In genomic region chr14:103453791-103454190, GRCh38 we compare ENCODE assay signal across 25 cellular contexts.
"Had no signal": no experiment of that assay in that cellular context is flagged by ENCODE, and none has a peak within 500 bp of the region (broad histone marks: within the 10 kb centered on the region; RNA-seq: fewer than 3 reads in every experiment).

No MANE protein-coding gene starts in this region.

- H3K9me3 ChIP-seq: ascending aorta, body of pancreas had no signal

- H3K27ac Mint-ChIP-seq: activated CD4-positive, alpha-beta memory T cell treated with anti-CD3 and anti-CD28 coated beads, Interleukin-2, amount 10 ng/mL, durations not matched to agents 7 days and 5 days; activated CD4-positive, alpha-beta T cell treated with anti-CD3 and anti-CD28 coated beads, Interleukin-2, amount 10 ng/mL, durations not matched to agents 7 days and 5 days; activated naive CD8-positive, alpha-beta T cell treated with anti-CD3 and anti-CD28 coated beads, Interleukin-2, amount 50 U/mL, for 24 hours had no signal

- ATAC-seq: activated naive CD4-positive, alpha-beta T cell treated with anti-CD3 and anti-CD28 coated beads, Interleukin-2, amount 50 U/mL, for 72 hours; activated naive CD8-positive, alpha-beta T cell treated with anti-CD3 and anti-CD28 coated beads, Interleukin-2, amount 50 U/mL, for 24 hours; body of pancreas; T-helper 17 cell had no signal

- DNase-seq: activated CD4-positive, alpha-beta memory T cell treated with anti-CD3 and anti-CD28 coated beads, Interleukin-2, amount 10 ng/mL, durations not matched to agents 7 days and 5 days; activated CD4-positive, alpha-beta T cell treated with anti-CD3 and anti-CD28 coated beads, Interleukin-2, amount 10 ng/mL, durations not matched to agents 7 days and 5 days; activated CD4-positive, CD25-positive, alpha-beta regulatory T cell; activated CD8-positive, alpha-beta memory T cell treated with anti-CD3 and anti-CD28 coated beads, Interleukin-2, amount 50 U/mL, for 48 hours; activated effector memory CD4-positive, alpha-beta T cell treated with anti-CD3 and anti-CD28 coated beads, Interleukin-2, amount 50 U/mL, for 16 hours; activated naive CD4-positive, alpha-beta T cell treated with Interleukin-2 at 50 U/mL for 16 hours; activated naive CD8-positive, alpha-beta T cell treated with anti-CD3 and anti-CD28 coated beads, Interleukin-2, amount 50 U/mL, for 24 hours; activated T-cell treated with anti-CD3 and anti-CD28 coated beads, Interleukin-2, amount 50 U/mL, for 1 hour; amniotic stem cell; body of pancreas; central memory CD4-positive, alpha-beta T cell; Karpas-422; MM.1S; NCI-H1105; NCI-H1436; NCI-H1694 treated with DMSO at 0.1 percent for 48 hours; NCI-H2029 treated with DMSO at 0.1 percent for 48 hours; NCI-H345; NCI-H510A; NCI-H748 treated with DMSO at 0.1 percent for 48 hours; SIG-M5; T-helper 17 cell; T-helper 9 cell had no signal

- H3K4me3 Mint-ChIP-seq: activated CD4-positive, alpha-beta memory T cell treated with anti-CD3 and anti-CD28 coated beads, Interleukin-2, amount 10 ng/mL, durations not matched to agents 7 days and 5 days; activated CD4-positive, alpha-beta T cell treated with anti-CD3 and anti-CD28 coated beads, Interleukin-2, amount 10 ng/mL, durations not matched to agents 7 days and 5 days; activated naive CD8-positive, alpha-beta T cell treated with anti-CD3 and anti-CD28 coated beads, Interleukin-2, amount 50 U/mL, for 24 hours; T-helper 17 cell had no signal

- H3K27me3 Mint-ChIP-seq: activated CD4-positive, alpha-beta memory T cell treated with anti-CD3 and anti-CD28 coated beads, Interleukin-2, amount 10 ng/mL, durations not matched to agents 7 days and 5 days; activated CD4-positive, alpha-beta T cell treated with anti-CD3 and anti-CD28 coated beads, Interleukin-2, amount 10 ng/mL, durations not matched to agents 7 days and 5 days; activated naive CD8-positive, alpha-beta T cell treated with anti-CD3 and anti-CD28 coated beads, Interleukin-2, amount 50 U/mL, for 24 hours; T-helper 17 cell had no signal

- H3K9me3 Mint-ChIP-seq: activated CD4-positive, alpha-beta memory T cell treated with anti-CD3 and anti-CD28 coated beads, Interleukin-2, amount 10 ng/mL, durations not matched to agents 7 days and 5 days; activated CD4-positive, alpha-beta T cell treated with anti-CD3 and anti-CD28 coated beads, Interleukin-2, amount 10 ng/mL, durations not matched to agents 7 days and 5 days; activated naive CD4-positive, alpha-beta T cell treated with anti-CD3 and anti-CD28 coated beads, Interleukin-2, amount 50 U/mL, for 72 hours; activated naive CD8-positive, alpha-beta T cell treated with anti-CD3 and anti-CD28 coated beads, Interleukin-2, amount 50 U/mL, for 24 hours had no signal

- H3K36me3 Mint-ChIP-seq: activated naive CD4-positive, alpha-beta T cell treated with anti-CD3 and anti-CD28 coated beads, Interleukin-2, amount 50 U/mL, for 72 hours had no signal

- H3K4me1 ChIP-seq: ascending aorta had no signal

- H3K27ac ChIP-seq: ascending aorta, body of pancreas had no signal

- H3K27me3 ChIP-seq: ascending aorta, body of pancreas had no signal

- H3K4me3 ChIP-seq: ascending aorta, body of pancreas had no signal
